9 cellular contexts compared by ENCODE assay signal in genomic region chr19:1409204-1410005, GRCh38. TPM values are rescaled to one million over a fixed set of nuclear protein-coding genes. Genes with fewer than 3 reads are reported as not detected.
A peak's percentile ranks its signal among the peaks of the same experiment; 100 is the strongest.
DNase-seq lines count a peak whose midpoint lies in the region; ATAC-seq and TF ChIP-seq lines count a peak whose summit lies in the region.
"Had no signal": no experiment of that assay in that cellular context is flagged by ENCODE, and none has a peak within 500 bp of the region (broad histone marks: within the 10 kb centered on the region; RNA-seq: fewer than 3 reads in every experiment).

No MANE protein-coding gene starts in this region.

- intact Hi-C loops in left ventricle myocardium inferior (cut with micrococcal nuclease) (no loop called here), left ventricle myocardium superior (cut with micrococcal nuclease) (no loop called here), mammary epithelial cell (cut with micrococcal nuclease) (loop anchor here (5.0 kb wide), 1 partner anchor 132 kb away; the partner anchor contains the start of gene FAM174C), aorta (cut with DNase I) (loop anchor here in 1 of 2 donors (5.0 kb wide), 1 partner anchor 52 kb away; no protein-coding TSS in a partner anchor)

- H2AFZ ChIP-seq in mammary epithelial cell (ENCODE audit: low read depth, low read length): no peak overlapping the region

- H3K27ac ChIP-seq in left ventricle myocardium inferior (replicated peaks) (peak overlapping the region; percentile 96), mammary epithelial cell (ENCODE audit: insufficient read depth, low read depth, low read length) (peak overlapping the region; percentile 79), aorta (ENCODE audit: low read depth in 1 of 2, low read length in 2 of 2) (peak overlapping the region in 1 of 2 donors; percentile 46)

- peaks cover 11% of the 10 kb centered on the region for H4K20me1 ChIP-seq in mammary epithelial cell (ENCODE audit: insufficient read depth, low read length)

- H3K9me3 ChIP-seq in left ventricle myocardium inferior (replicated peaks) (no peaks in the 10 kb centered on the region), mammary epithelial cell (replicated peaks; ENCODE audit: insufficient read depth, low read length) (no peaks in the 10 kb centered on the region), mononuclear cell (ENCODE audit: low read depth, low read length) (no peaks in the 10 kb centered on the region), aorta (ENCODE audit: control insufficient read depth, low read length) (no peaks in the 10 kb centered on the region)

- in situ Hi-C loops in mammary epithelial cell (cut with MboI; ENCODE audit: low sequenced_read_pairs in 2 of 2): no loop called here

- TF ChIP-seq CTCF in left ventricle myocardium inferior (IDR thresholded peaks at IDR 0.05; ENCODE audit: borderline replicate concordance) (no peak), mammary epithelial cell (conservative IDR thresholded peaks at IDR 0.05 in 1 of 2, IDR thresholded peaks at IDR 0.05 in 1 of 2; ENCODE audit: extremely low read depth in 1 of 2, insufficient read depth in 1 of 2, low read depth in 1 of 2, low read length in 2 of 2) (no peak)

- H3K4me1 ChIP-seq in left ventricle myocardium inferior (peaks cover 75% of the 10 kb centered on the region), mammary epithelial cell (ENCODE audit: insufficient read depth, low read length) (peaks cover 40% of the 10 kb centered on the region), mononuclear cell (ENCODE audit: insufficient read depth, low read length) (peaks cover 66% of the 10 kb centered on the region), aorta (ENCODE audit: control insufficient read depth in 1 of 2, insufficient read depth in 2 of 2, low read length in 2 of 2) (no peaks in the 10 kb centered on the region)

- ATAC-seq in left ventricle myocardium superior (no peak), aorta (ENCODE audit: low FRiP score) (no peak)

- peak overlapping the region; percentile 91 for H3K4me2 ChIP-seq in mammary epithelial cell (ENCODE audit: insufficient read depth, low read depth, low read length)

- no peak for DNase-seq in left ventricle myocardium inferior
- DNase-seq in left ventricle myocardium superior: no peak
- DNase-seq in mammary epithelial cell: no peak
- DNase-seq in aorta: no peak
- no peak for DNase-seq in glomerular visceral epithelial cell (ENCODE audit: extremely low spot score)
- DNase-seq in DMS153 (lab: John Stamatoyannopoulos, UW): no peak
- no peak for DNase-seq in stimulated activated naive CD4-positive, alpha-beta T cell treated with Interleukin-2 at 50 U/mL for 16 hours (lab: John Stamatoyannopoulos, UW)
- DNase-seq: NCI-H510A had no signal

- no peaks in the 10 kb centered on the region for H3K27me3 ChIP-seq in left ventricle myocardium inferior (ENCODE audit: low read depth)
- H3K27me3 ChIP-seq in mammary epithelial cell (ENCODE audit: insufficient read depth, low read length): no peaks in the 10 kb centered on the region
- H3K27me3 ChIP-seq in mononuclear cell (ENCODE audit: insufficient read depth, low read length): no peaks in the 10 kb centered on the region
- H3K27me3 ChIP-seq in aorta (ENCODE audit: control insufficient read depth in 1 of 2, insufficient read depth in 2 of 2, low read length in 1 of 2): no peaks in the 10 kb centered on the region

- H3K79me2 ChIP-seq in mammary epithelial cell (ENCODE audit: insufficient read depth, low read length): peaks cover 69% of the 10 kb centered on the region

- dilution Hi-C loops in mammary epithelial cell (cut with HindIII; ENCODE audit: low sequenced_read_pairs): loop anchor here (5.0 to 10.0 kb wide), 4 partner anchors 87 to 255 kb away; partner anchors contain the start of gene PLK5

- no TSS peak for BruUV-seq in mammary epithelial cell (replicated peaks; lab: Mats Ljungman, UMichigan)

- CTCF ChIA-PET in mammary epithelial cell (lab: Charles Lee; ENCODE audit: low non-redundant PET): no interaction called here

- 43% methylated on average over 17 of the region's 33 CpGs for WGBS in mammary epithelial cell (ENCODE audit: low coverage, missing lambda C conversion rate)
- WGBS in aorta, 2 donors: 60 to 62% methylated on average over 33 of the region's 33 CpGs

- H3K9ac ChIP-seq in mammary epithelial cell (ENCODE audit: insufficient read depth, low read length): peak overlapping the region; percentile 90

- H3K4me3 ChIP-seq in left ventricle myocardium inferior (peak overlapping the region; percentile 86), mammary epithelial cell (replicated peaks in 1 of 3; ENCODE audit: insufficient read depth in 1 of 3, low read depth in 2 of 3, low read length in 3 of 3) (peak overlapping the region; percentile 67 to 98 (median 84)), mononuclear cell (ENCODE audit: low read length) (peak overlapping the region; percentile 84), aorta (ENCODE audit: low read length in 2 of 2) (peak overlapping the region; percentile 95 to 97)

- H3K36me3 ChIP-seq in left ventricle myocardium inferior (peaks cover 10% of the 10 kb centered on the region), mammary epithelial cell (ENCODE audit: insufficient read depth, low read length) (peaks cover 3% of the 10 kb centered on the region), aorta (ENCODE audit: control insufficient read depth in 1 of 2, insufficient read depth in 2 of 2, low read length in 1 of 2) (no peaks in the 10 kb centered on the region)

RNA-seq across cellular contexts. Expression of gene DAZAP1, which starts 2.0 kb away (rescaled TPM):
- 81.8 TPM for total RNA-seq in left ventricle myocardium inferior
- total RNA-seq in left ventricle myocardium superior: 96.7 TPM
- total RNA-seq in mammary epithelial cell: 100 to 1,000 TPM in 1 of 2 donors, 10 to 100 TPM in 1; 32.8 to 163 TPM
- polyA plus RNA-seq in mammary epithelial cell: 56.3 TPM
- 238 TPM for polyA minus RNA-seq in mammary epithelial cell
- 63.0 TPM for total RNA-seq in mononuclear cell
- total RNA-seq in aorta: 10 to 100 TPM; 75.2 to 77.9 TPM
- polyA plus RNA-seq in aorta: 10 to 100 TPM; 44.8 to 79.0 TPM

RNA-seq across cellular contexts. Expression of gene GAMT, which starts 8.1 kb away (rescaled TPM):
- total RNA-seq in left ventricle myocardium inferior (77.0 TPM), left ventricle myocardium superior (92.5 TPM), mammary epithelial cell (10 to 100 TPM in 1 of 2 donors, 1 to 10 TPM in 1; 4.2 to 19.5 TPM), mononuclear cell (6.7 TPM), aorta (10 to 100 TPM in 1 of 2 donors, 1 to 10 TPM in 1; 7.9 to 16.1 TPM)
- polyA plus RNA-seq in mammary epithelial cell (8.0 TPM), aorta (10 to 100 TPM; 21.2 to 40.2 TPM)
- polyA minus RNA-seq in mammary epithelial cell: not detected

RNA-seq across cellular contexts. Expression of gene NDUFS7, which starts 25.7 kb away (rescaled TPM):
- total RNA-seq in left ventricle myocardium inferior (380 TPM), left ventricle myocardium superior (461 TPM), mammary epithelial cell (10 to 100 TPM; 34.3 to 73.6 TPM), mononuclear cell (21.1 TPM), aorta (10 to 100 TPM; 47.7 to 47.8 TPM)
- polyA plus RNA-seq in mammary epithelial cell (61.1 TPM), aorta (100 to 1,000 TPM in 1 of 2 donors, 10 to 100 TPM in 1; 72.6 to 105 TPM)
- polyA minus RNA-seq in mammary epithelial cell: 11.9 TPM

RNA-seq across cellular contexts. Expression of gene RPS15, which starts 28.8 kb away (rescaled TPM):
- total RNA-seq in left ventricle myocardium inferior (588 TPM), left ventricle myocardium superior (625 TPM), mammary epithelial cell (100 to 1,000 TPM; 318 to 950 TPM), mononuclear cell (1,183 TPM), aorta (100 to 1,000 TPM; 707 to 750 TPM)
- polyA plus RNA-seq in mammary epithelial cell (2,121 TPM), aorta (1,000 to 10,000 TPM; 2,784 to 2,878 TPM)
- 372 TPM for polyA minus RNA-seq in mammary epithelial cell

RNA-seq across cellular contexts. Expression of gene APC2, which starts 40.5 kb away (rescaled TPM):
- total RNA-seq in left ventricle myocardium inferior (0.22 TPM), left ventricle myocardium superior (0.17 TPM), mammary epithelial cell (under 1 TPM; under 0.01 to 0.19 TPM), mononuclear cell (0.10 TPM), aorta (under 1 TPM; 0.26 to 0.42 TPM)
- polyA plus RNA-seq in mammary epithelial cell (0.08 TPM), aorta (under 1 TPM in 1 of 2 donors, not detected in 1; 0.03 TPM)
- not detected for polyA minus RNA-seq in mammary epithelial cell
